ENCODE assay signal across 9 cellular contexts in genomic region chr22:46612904-46613605, GRCh38. TPM values are rescaled to one million over a fixed set of nuclear protein-coding genes. Genes with fewer than 3 reads are reported as not detected.
DNase-seq lines count a peak whose midpoint lies in the region; ATAC-seq and TF ChIP-seq lines count a peak whose summit lies in the region.
"Had no signal": no experiment of that assay in that cellular context is flagged by ENCODE, and none has a peak within 500 bp of the region (broad histone marks: within the 10 kb centered on the region; RNA-seq: fewer than 3 reads in every experiment).

No MANE protein-coding gene starts in this region.

- peaks cover 28% of the 10 kb centered on the region for H3K4me1 Mint-ChIP-seq in CD4-positive, alpha-beta T cell (ENCODE audit: low read depth)
- peaks cover 30% of the 10 kb centered on the region for H3K4me1 Mint-ChIP-seq in osteocyte (ENCODE audit: unreplicated experiment)

- no peak for TF ChIP-seq CTCF in CD4-positive, alpha-beta T cell (IDR thresholded peaks at IDR 0.05)
- no peak for TF ChIP-seq CTCF in colonic mucosa (IDR thresholded peaks at IDR 0.05)
- TF ChIP-seq CTCF in osteocyte (IDR thresholded peaks at IDR 0.05): no peak
- no peak for TF ChIP-seq CTCF in tibial artery (IDR thresholded peaks at IDR 0.05)
- no peak for TF ChIP-seq CTCF in dorsolateral prefrontal cortex (IDR thresholded peaks at IDR 0.05 in 54 of 56, conservative IDR thresholded peaks at IDR 0.05 in 2 of 56; ENCODE audit: low read depth in 1 of 56, partially characterized antibody in 56 of 56)

- H3K36me3 ChIP-seq in colonic mucosa: no peaks in the 10 kb centered on the region
- H3K36me3 ChIP-seq in tibial artery: no peaks in the 10 kb centered on the region

- CTCF ChIA-PET in CD4-positive, alpha-beta T cell (lab: Charles Lee): interaction anchor here (1.3 kb wide), 1 partner anchor 11 kb away, joined by 4 read pairs; no protein-coding TSS in a partner anchor

- peaks cover 7% of the 10 kb centered on the region for H3K36me3 Mint-ChIP-seq in CD4-positive, alpha-beta T cell (ENCODE audit: low read depth)
- no peaks in the 10 kb centered on the region for H3K36me3 Mint-ChIP-seq in osteocyte (ENCODE audit: unreplicated experiment)

- intact Hi-C loops in CD4-positive, alpha-beta T cell (cut with DNase I, micrococcal nuclease): loop anchor here (5.0 kb wide), 2 partner anchors 36 to 64 kb away; no protein-coding TSS in a partner anchor
- intact Hi-C loops in colonic mucosa (cut with DNase I) (loop anchor here (10.0 kb wide), 1 partner anchor 48 kb away; no protein-coding TSS in a partner anchor), tibial artery (cut with DNase I; ENCODE audit: low total_unique reads) (no loop called here), dorsolateral prefrontal cortex (cut with DNase I) (no loop called here)

- ATAC-seq in CD4-positive, alpha-beta T cell (ENCODE audit: poor library complexity): peak; percentile 33
- ATAC-seq in GM18870 (IDR thresholded peaks at IDR 0.05; ENCODE audit: unreplicated experiment): no peak
- ATAC-seq in HG02571 (IDR thresholded peaks at IDR 0.05; ENCODE audit: unreplicated experiment): no peak

- peak in 6 of 10 experiments; percentile 35 to 57 (median 37) for DNase-seq in CD4-positive, alpha-beta T cell
- DNase-seq in T-helper 9 cell: peak; percentile 28
- peak; percentile 69 for DNase-seq in colonic mucosa
- DNase-seq in osteocyte (ENCODE audit: extremely low spot score, unreplicated experiment): no peak
- DNase-seq in tibial artery: no peak
- DNase-seq in dorsolateral prefrontal cortex: no peak
- DNase-seq: OCI-M1 had no signal

- H3K9ac ChIP-seq in colonic mucosa (ENCODE audit: low read depth in 2 of 2, low read length in 2 of 2): peak overlapping the region; percentile 62 to 68

- no peaks in the 10 kb centered on the region for H3K9me3 Mint-ChIP-seq in CD4-positive, alpha-beta T cell
- H3K9me3 Mint-ChIP-seq in osteocyte (ENCODE audit: unreplicated experiment): no peaks in the 10 kb centered on the region

- no peak overlapping the region for H3K27ac ChIP-seq in CD4-positive, alpha-beta T cell (ENCODE audit: low read depth, low read length)
- H3K27ac ChIP-seq in colonic mucosa (peak overlapping the region; percentile 34), tibial artery (no peak overlapping the region), dorsolateral prefrontal cortex (peak overlapping the region in 11 of 59 donors; percentile 6 to 46 (median 19))

- POLR2A ChIA-PET in CD4-positive, alpha-beta T cell (lab: Charles Lee): no interaction called here

- H3K27me3 ChIP-seq in CD4-positive, alpha-beta T cell (ENCODE audit: control insufficient read depth, insufficient read depth, low read length): no peaks in the 10 kb centered on the region
- no peaks in the 10 kb centered on the region for H3K27me3 ChIP-seq in colonic mucosa
- no peaks in the 10 kb centered on the region for H3K27me3 ChIP-seq in tibial artery
- H3K27me3 ChIP-seq in dorsolateral prefrontal cortex: no peaks in the 10 kb centered on the region

- peak overlapping the region; percentile 93 for H3K4me3 Mint-ChIP-seq in CD4-positive, alpha-beta T cell
- peak overlapping the region; percentile 51 for H3K4me3 Mint-ChIP-seq in osteocyte (ENCODE audit: unreplicated experiment)

- peaks cover 19% of the 10 kb centered on the region for H3K4me1 ChIP-seq in colonic mucosa
- H3K4me1 ChIP-seq in tibial artery: peaks cover 0 to 19% (median 6%) of the 10 kb centered on the region in 4 donors

- peak overlapping the region; percentile 96 for H3K27ac Mint-ChIP-seq in CD4-positive, alpha-beta T cell
- H3K27ac Mint-ChIP-seq in osteocyte (ENCODE audit: unreplicated experiment): peak overlapping the region; percentile 78

- no peaks in the 10 kb centered on the region for H3K27me3 Mint-ChIP-seq in CD4-positive, alpha-beta T cell
- no peaks in the 10 kb centered on the region for H3K27me3 Mint-ChIP-seq in osteocyte (ENCODE audit: unreplicated experiment)

- no peak overlapping the region for H3K4me3 ChIP-seq in colonic mucosa
- H3K4me3 ChIP-seq in tibial artery: no peak overlapping the region
- no peak overlapping the region for H3K4me3 ChIP-seq in dorsolateral prefrontal cortex

- no peaks in the 10 kb centered on the region for H3K9me3 ChIP-seq in CD4-positive, alpha-beta T cell (ENCODE audit: control insufficient read depth, low read length)
- H3K9me3 ChIP-seq in colonic mucosa: no peaks in the 10 kb centered on the region
- H3K9me3 ChIP-seq in tibial artery: no peaks in the 10 kb centered on the region

RNA-seq across cellular contexts. Expression of gene GRAMD4, which starts 7.1 kb away (rescaled TPM):
- 10 to 100 TPM; 13.9 to 15.6 TPM for total RNA-seq in CD4-positive, alpha-beta T cell
- total RNA-seq in colonic mucosa (100 to 1,000 TPM; 118 to 141 TPM), osteocyte (37.4 and 44.5 TPM in 2 replicates), dorsolateral prefrontal cortex (10 to 100 TPM; 33.2 to 89.6 (median 61.9) TPM)

Comparison
In these comparisons a context has a peak if more than half of its experiments do, and no peak if none do; other contexts are left out.
1. DNase-seq: peak in CD4-positive, alpha-beta T cell (6 of 10), T-helper 9 cell (single experiment) and colonic mucosa (single experiment); none in osteocyte (single experiment), tibial artery (0 of 2) and dorsolateral prefrontal cortex (0 of 10).
2. intact Hi-C loops: an anchor here in CD4-positive, alpha-beta T cell (5.0 kb wide) and colonic mucosa (10.0 kb wide); none called in tibial artery and dorsolateral prefrontal cortex.